ENCODE assay signal across 8 cellular contexts in the genomic region with DNA sequence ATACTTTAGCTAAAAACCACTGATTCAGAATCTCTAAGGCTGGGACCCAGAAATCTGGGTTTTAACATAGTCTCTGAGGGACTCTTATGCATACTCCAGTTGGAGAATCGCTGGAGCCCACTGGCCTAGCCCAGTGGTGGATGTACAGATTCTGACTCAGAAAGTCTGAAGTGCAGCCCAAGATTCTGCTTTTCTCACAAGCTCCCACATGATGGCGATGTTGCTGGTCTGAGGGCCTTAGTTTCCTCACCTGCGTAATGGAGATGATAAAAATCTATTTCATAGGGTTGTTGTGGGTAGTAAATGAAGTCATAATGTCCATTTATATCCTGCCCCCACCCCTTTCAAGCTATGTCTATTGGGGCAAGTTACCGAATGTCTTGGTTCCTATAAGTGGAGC. TPM values are rescaled to one million over a fixed set of nuclear protein-coding genes. Genes with fewer than 3 reads are reported as not detected.
A peak's percentile ranks its signal among the peaks of the same experiment; 100 is the strongest.
DNase-seq lines count a peak whose midpoint lies in the region; ATAC-seq and TF ChIP-seq lines count a peak whose summit lies in the region.

No MANE protein-coding gene starts in this region.

- H3K27me3 ChIP-seq in foreskin keratinocyte, result peaks cover 23% of the 10 kb centered on the region
- H3K27me3 ChIP-seq in suprapubic skin, result no peaks in the 10 kb centered on the region

- H3K4me3 ChIP-seq in suprapubic skin, result no peak overlapping the region

- DNase-seq in NCI-H748 (lab: John Stamatoyannopoulos, UW; ENCODE audit: unreplicated experiment), result peak; percentile 27
- DNase-seq in NCI-H748 treated with DMSO at 0.1 percent for 48 hours (lab: John Stamatoyannopoulos, UW), result no peak
- peak; percentile 65 for DNase-seq in activated CD4-positive, alpha-beta T cell treated with anti-CD3 and anti-CD28 coated beads for 36 hours
- DNase-seq in foreskin keratinocyte, result peak in 1 of 2 donors; percentile 28
- DNase-seq in stimulated activated naive CD4-positive, alpha-beta T cell treated with Interleukin-2 at 50 U/mL for 16 hours (lab: John Stamatoyannopoulos, UW), result peak; percentile 13
- DNase-seq in suprapubic skin (ENCODE audit: low spot score in 2 of 2), result no peak

- H3K27ac ChIP-seq in foreskin keratinocyte, result no peak overlapping the region
- H3K27ac ChIP-seq in suprapubic skin, result no peak overlapping the region

- H3K9me3 ChIP-seq in suprapubic skin, result no peaks in the 10 kb centered on the region

- H3K4me1 Mint-ChIP-seq in activated CD4-positive, alpha-beta T cell treated with anti-CD3 and anti-CD28 coated beads for 36 hours, result no peaks in the 10 kb centered on the region

- H3K4me1 ChIP-seq in foreskin keratinocyte (no peaks in the 10 kb centered on the region), suprapubic skin (no peaks in the 10 kb centered on the region)

- 49% methylated on average over 4 of the region's 4 CpGs for WGBS in suprapubic skin

- CTCF ChIA-PET in activated CD4-positive, alpha-beta T cell treated with anti-CD3 and anti-CD28 coated beads for 36 hours (lab: Charles Lee), result interaction anchor here (0.6 to 4.0 kb wide), 12 partner anchors 9 to 1145 kb away, joined by 3 to 24 read pairs (median 4); partner anchors contain the start of gene MED4

- no peak for TF ChIP-seq EP300 in suprapubic skin (IDR thresholded peaks at IDR 0.05)

- no peaks in the 10 kb centered on the region for H3K36me3 ChIP-seq in suprapubic skin

- H3K27me3 Mint-ChIP-seq in activated CD4-positive, alpha-beta T cell treated with anti-CD3 and anti-CD28 coated beads for 36 hours, result peaks cover 4% of the 10 kb centered on the region

- POLR2A ChIA-PET in activated CD4-positive, alpha-beta T cell treated with anti-CD3 and anti-CD28 coated beads for 36 hours (lab: Charles Lee), result no interaction called here

- TF ChIP-seq CTCF in foreskin keratinocyte (conservative IDR thresholded peaks at IDR 0.05), result peak; percentile 65
- TF ChIP-seq CTCF in suprapubic skin (IDR thresholded peaks at IDR 0.05), result no peak

- H3K4me3 Mint-ChIP-seq in activated CD4-positive, alpha-beta T cell treated with anti-CD3 and anti-CD28 coated beads for 36 hours, result no peak overlapping the region

- ATAC-seq in HG02885 (IDR thresholded peaks at IDR 0.05; ENCODE audit: poor library complexity, unreplicated experiment) (peak; percentile 84), foreskin keratinocyte (peak; percentile 72), HG02678 (IDR thresholded peaks at IDR 0.05; ENCODE audit: unreplicated experiment) (no peak)
- peak; percentile 97 for ATAC-seq in activated CD4-positive, alpha-beta T cell treated with anti-CD3 and anti-CD28 coated beads for 36 hours

- intact Hi-C loops in activated CD4-positive, alpha-beta T cell treated with anti-CD3 and anti-CD28 coated beads for 36 hours (cut with DNase I, micrococcal nuclease), result loop anchor here (1.0 kb wide), 2 partner anchors 41 to 367 kb away; no protein-coding TSS in a partner anchor

- H3K36me3 Mint-ChIP-seq in activated CD4-positive, alpha-beta T cell treated with anti-CD3 and anti-CD28 coated beads for 36 hours (ENCODE audit: low read depth), result no peaks in the 10 kb centered on the region

- H3K9me3 Mint-ChIP-seq in activated CD4-positive, alpha-beta T cell treated with anti-CD3 and anti-CD28 coated beads for 36 hours (ENCODE audit: low read depth), result no peaks in the 10 kb centered on the region

- no peak for TF ChIP-seq POLR2A in suprapubic skin (IDR thresholded peaks at IDR 0.05)

- no peak overlapping the region for H3K27ac Mint-ChIP-seq in activated CD4-positive, alpha-beta T cell treated with anti-CD3 and anti-CD28 coated beads for 36 hours

RNA-seq across cellular contexts. Expression of gene CDADC1, which starts 7.7 kb away (rescaled TPM):
- 1 to 10 TPM; 8.5 to 9.7 TPM for total RNA-seq in activated CD4-positive, alpha-beta T cell treated with anti-CD3 and anti-CD28 coated beads for 36 hours
- total RNA-seq in foreskin keratinocyte (4.0 and 4.6 TPM in 2 replicates), suprapubic skin (1 to 10 TPM; 1.2 to 4.2 (median 3.1) TPM)
- polyA plus RNA-seq in foreskin keratinocyte, result 4.0 and 4.9 TPM in 2 replicates

RNA-seq across cellular contexts. Expression of gene MLNR, which starts 19.9 kb away (rescaled TPM):
- not detected for total RNA-seq in activated CD4-positive, alpha-beta T cell treated with anti-CD3 and anti-CD28 coated beads for 36 hours
- total RNA-seq in foreskin keratinocyte (not detected in 2 replicates), suprapubic skin (not detected)
- polyA plus RNA-seq in foreskin keratinocyte, result not detected in 2 replicates

Comparison
In these comparisons a context has a peak if more than half of its experiments do, and no peak if none do; other contexts are left out.
1. DNase-seq: peak in NCI-H748 (single experiment), activated CD4-positive, alpha-beta T cell treated with anti-CD3 and anti-CD28 coated beads for 36 hours (single experiment) and stimulated activated naive CD4-positive, alpha-beta T cell treated with Interleukin-2 at 50 U/mL for 16 hours (single experiment); none in NCI-H748 treated with DMSO at 0.1 percent for 48 hours (single experiment) and suprapubic skin (0 of 2).